Comparison of ENCODE assay signal across 34 cellular contexts in genomic region chr20:38895098-38895949, GRCh38. TPM values are rescaled to one million over a fixed set of nuclear protein-coding genes. Genes with fewer than 3 reads are reported as not detected.
DNase-seq lines count a peak whose midpoint lies in the region; ATAC-seq, FAIRE-seq and TF ChIP-seq lines count a peak whose summit lies in the region.
"Had no signal": no experiment of that assay in that cellular context is flagged by ENCODE, and none has a peak within 500 bp of the region (broad histone marks: within the 10 kb centered on the region; RNA-seq: fewer than 3 reads in every experiment).

No MANE protein-coding gene starts in this region.

- FAIRE-seq in HTR-8/SVneo (lab: Jason Lieb, UNC) = peak; percentile 9
- FAIRE-seq: endothelial cell of umbilical vein, frontal cortex, GM19239 had no signal

- no peak for ATAC-seq in natural killer cell treated with Interleukin-12 subunit alpha and Interleukin-12 subunit beta and Interleukin-15 and Interleukin-18, amount 100 ng/mL, for 72 hours
- ATAC-seq in GM21786 (IDR thresholded peaks at IDR 0.05; ENCODE audit: unreplicated experiment) = no peak
- ATAC-seq: activated CD8-positive, alpha-beta T cell treated with anti-CD3 and anti-CD28 coated beads, Interleukin-2, amount 10 ng/mL, durations not matched to agents 7 days and 5 days; naive thymus-derived CD4-positive, alpha-beta T cell had no signal

- H3K27me3 ChIP-seq in suprapubic skin = peaks cover 3% of the 10 kb centered on the region

- H3K9me3 Mint-ChIP-seq in natural killer cell treated with Interleukin-12 subunit alpha and Interleukin-12 subunit beta and Interleukin-15 and Interleukin-18, amount 100 ng/mL, for 72 hours = no peaks in the 10 kb centered on the region
- H3K9me3 Mint-ChIP-seq: GM23338; HFFc6; naive thymus-derived CD4-positive, alpha-beta T cell; T-helper 2 cell treated with Interferon-gamma antibody and Interleukin-4, amounts not matched to agents 5 μg/mL and 100 μg/mL, for 36 hours had no signal

- peaks cover 13% of the 10 kb centered on the region for H3K36me3 Mint-ChIP-seq in natural killer cell treated with Interleukin-12 subunit alpha and Interleukin-12 subunit beta and Interleukin-15 and Interleukin-18, amount 100 ng/mL, for 72 hours

- H3K36me3 ChIP-seq in suprapubic skin = no peaks in the 10 kb centered on the region
- H3K36me3 ChIP-seq: prostate gland, sigmoid colon, upper lobe of right lung had no signal

- no peak overlapping the region for H3K4me3 ChIP-seq in suprapubic skin
- H3K4me3 ChIP-seq: GM23338, prostate gland, sigmoid colon, upper lobe of right lung had no signal

- peaks cover 36 to 43% of the 10 kb centered on the region in 2 donors for H3K4me1 Mint-ChIP-seq in natural killer cell treated with Interleukin-12 subunit alpha and Interleukin-12 subunit beta and Interleukin-15 and Interleukin-18, amount 100 ng/mL, for 72 hours (ENCODE audit: low read depth in 2 of 2)

- no peak overlapping the region for H3K4me3 Mint-ChIP-seq in natural killer cell treated with Interleukin-12 subunit alpha and Interleukin-12 subunit beta and Interleukin-15 and Interleukin-18, amount 100 ng/mL, for 72 hours
- H3K4me3 Mint-ChIP-seq: activated CD8-positive, alpha-beta T cell treated with anti-CD3 and anti-CD28 coated beads, Interleukin-2, amount 10 ng/mL, durations not matched to agents 7 days and 5 days; CD14-positive monocyte; HFFc6; T-helper 2 cell treated with Interferon-gamma antibody and Interleukin-4, amounts not matched to agents 5 μg/mL and 100 μg/mL, for 36 hours had no signal

- H3K4me1 ChIP-seq in suprapubic skin = peaks cover 13% of the 10 kb centered on the region
- H3K4me1 ChIP-seq: prostate gland, upper lobe of right lung had no signal

- peak overlapping the region; percentile 74 to 94 for H3K27ac Mint-ChIP-seq in natural killer cell treated with Interleukin-12 subunit alpha and Interleukin-12 subunit beta and Interleukin-15 and Interleukin-18, amount 100 ng/mL, for 72 hours
- H3K27ac Mint-ChIP-seq: GM23338, HFFc6 had no signal

- no peaks in the 10 kb centered on the region for H3K27me3 Mint-ChIP-seq in natural killer cell treated with Interleukin-12 subunit alpha and Interleukin-12 subunit beta and Interleukin-15 and Interleukin-18, amount 100 ng/mL, for 72 hours
- H3K27me3 Mint-ChIP-seq: naive thymus-derived CD4-positive, alpha-beta T cell had no signal

- peak; percentile 43 for DNase-seq in DMS53 (lab: John Stamatoyannopoulos, UW)
- no peak for DNase-seq in DMS53 treated with DMSO at 0.1 percent for 48 hours (lab: John Stamatoyannopoulos, UW; ENCODE audit: unreplicated experiment)
- no peak for DNase-seq in HTR-8/SVneo (ENCODE audit: insufficient read length, low spot score)
- DNase-seq in caudate nucleus (lab: John Stamatoyannopoulos, UW) = no peak
- DNase-seq in natural killer cell treated with Interleukin-12 subunit alpha and Interleukin-12 subunit beta and Interleukin-15 and Interleukin-18, amount 100 ng/mL, for 72 hours (ENCODE audit: low spot score) = no peak
- DNase-seq in suprapubic skin (ENCODE audit: low spot score in 2 of 2) = no peak
- no peak for DNase-seq in activated gamma-delta T cell treated with Interleukin-2 at 50 U/mL for 16 hours
- DNase-seq: 8988T; activated CD4-positive, CD25-positive, alpha-beta regulatory T cell treated with anti-CD3 and anti-CD28 coated beads, Interleukin-2, amount 50 U/mL, for 72 hours; activated CD8-positive, alpha-beta T cell treated with anti-CD3 and anti-CD28 coated beads, Interleukin-2, amount 10 ng/mL, durations not matched to agents 7 days and 5 days; EL; HFFc6; Kasumi-1; kidney glomerular epithelial cell; MV-4-11; naive thymus-derived CD4-positive, alpha-beta T cell; NCI-H1436; NCI-H2081 treated with DMSO at 0.1 percent for 48 hours; NCI-H2227 treated with DMSO at 0.1 percent for 48 hours; NCI-H69; occipital lobe; Right ventricle myocardium superior; sigmoid colon; stimulated activated CD4-positive, alpha-beta T cell treated with anti-CD3 and anti-CD28 coated beads, Interleukin-4, amount 100 ng/mL, for 1 hour; upper lobe of right lung had no signal

- TF ChIP-seq EP300 in suprapubic skin (IDR thresholded peaks at IDR 0.05) = no peak

- peak overlapping the region; percentile 30 for H3K27ac ChIP-seq in caudate nucleus (ENCODE audit: low read depth, low read length)
- no peak overlapping the region for H3K27ac ChIP-seq in suprapubic skin
- H3K27ac ChIP-seq: HL-60, prostate gland, sigmoid colon, upper lobe of right lung had no signal

- TF ChIP-seq POLR2A in suprapubic skin (IDR thresholded peaks at IDR 0.05) = no peak

- no peak for TF ChIP-seq CTCF in suprapubic skin (IDR thresholded peaks at IDR 0.05)

- H3K9me3 ChIP-seq in suprapubic skin = no peaks in the 10 kb centered on the region
- H3K9me3 ChIP-seq: prostate gland, sigmoid colon, upper lobe of right lung had no signal

- WGBS in suprapubic skin = 72% methylated on average over 9 of the region's 9 CpGs

RNA-seq across cellular contexts. Expression of gene FAM83D, which starts 30.9 kb away (rescaled TPM):
- total RNA-seq in natural killer cell treated with Interleukin-12 subunit alpha and Interleukin-12 subunit beta and Interleukin-15 and Interleukin-18, amount 100 ng/mL, for 72 hours = 10 to 100 TPM in 1 of 2 donors, 1 to 10 TPM in 1; 8.1 to 25.0 TPM
- 10 to 100 TPM in 2 of 4 donors, 1 to 10 TPM in 2; 3.9 to 15.8 (median 11.6) TPM for total RNA-seq in suprapubic skin
